ENCODE assay signal across 19 cellular contexts in the genomic region with DNA sequence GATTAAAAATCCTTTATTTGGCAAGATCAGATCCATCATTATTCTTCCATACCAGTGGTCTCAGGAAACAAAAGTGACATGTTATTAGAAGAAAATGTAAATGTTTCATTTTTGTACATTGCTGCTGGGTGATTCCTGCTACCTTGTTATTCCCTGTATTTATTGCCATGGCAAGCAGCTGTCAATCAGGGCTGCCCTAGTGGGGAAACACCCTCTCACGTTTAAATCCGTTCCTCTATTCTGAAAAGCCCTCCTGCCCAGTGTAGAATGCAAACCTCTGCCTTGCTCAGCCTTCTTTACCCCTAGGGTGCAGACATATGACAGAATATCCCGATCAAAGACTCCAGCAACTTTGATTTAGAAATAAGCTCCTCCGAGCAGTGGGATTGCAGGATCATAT.
"Had no signal": no experiment of that assay in that cellular context is flagged by ENCODE, and none has a peak within 500 bp of the region (broad histone marks: within the 10 kb centered on the region; RNA-seq: fewer than 3 reads in every experiment).

No MANE protein-coding gene starts in this region.

- H3K27me3 ChIP-seq: thyroid gland had no signal

- H3K4me3 ChIP-seq: esophagus squamous epithelium, gastroesophageal sphincter, left lung, lower lobe of right lung, suprapubic skin, thyroid gland, upper lobe of left lung had no signal

- H3K4me1 ChIP-seq: left lung, lower lobe of right lung, thyroid gland had no signal

- H3K27ac ChIP-seq: esophagus squamous epithelium, gastroesophageal sphincter, left lung, lower lobe of right lung, neutrophil, suprapubic skin, thyroid gland, upper lobe of left lung had no signal

- H3K36me3 ChIP-seq: esophagus squamous epithelium, gastroesophageal sphincter, left lung, lower lobe of right lung, neutrophil, suprapubic skin, thyroid gland, upper lobe of left lung had no signal

- H3K9me3 ChIP-seq: esophagus squamous epithelium, gastroesophageal sphincter, left lung, lower lobe of right lung, neutrophil, suprapubic skin, thyroid gland, upper lobe of left lung had no signal

- DNase-seq: effector memory CD4-positive, alpha-beta T cell; esophagus squamous epithelium; foreskin fibroblast; glutamatergic neuron; immature natural killer cell; left lung; lower lobe of right lung; midbrain; naive B cell; right cardiac atrium; stimulated activated CD4-positive, alpha-beta T cell treated with anti-CD3 and anti-CD28 coated beads, Interleukin-4, amount 100 ng/mL, for 1 hour; stimulated activated CD8-positive, alpha-beta memory T cell treated with anti-CD3 and anti-CD28 coated beads, Interleukin-4, amount 100 ng/mL, for 48 hours; stimulated activated naive CD8-positive, alpha-beta T cell treated with anti-CD3 and anti-CD28 coated beads, Interleukin-15, Interleukin-2, amounts not matched to agents 100 U/mL and 50 U/mL, for 24 hours; thyroid gland; upper lobe of left lung had no signal

- ATAC-seq: gastroesophageal sphincter; left lung; lower lobe of right lung; right cardiac atrium; stimulated activated effector memory CD8-positive, alpha-beta T cell treated with anti-CD3 and anti-CD28 coated beads, Interleukin-12 subunit alpha, Interleukin-12 subunit beta, amount 100 ng/mL, for 72 hours; stimulated activated naive CD8-positive, alpha-beta T cell treated with anti-CD3 and anti-CD28 coated beads, Interleukin-15, Interleukin-2, amounts not matched to agents 100 U/mL and 50 U/mL, for 24 hours had no signal
